Comparison of ENCODE assay signal across 1 cellular context in genomic region chr14:76947078-76947837, GRCh38.
TF ChIP-seq lines count a peak whose summit lies in the region.

No MANE protein-coding gene starts in this region.

TF ChIP-seq in HepG2, 621 proteins besides CTCF, POLR2A, EP300 and RAD21 (continued from another document and continues in another):
- TF ChIP-seq SKIL (CRISPR knock-in tag; IDR thresholded peaks at IDR 0.05; ENCODE audit: borderline replicate concordance): no peak
- no peak for TF ChIP-seq NFIB (CRISPR knock-in tag; IDR thresholded peaks at IDR 0.05; ENCODE audit: borderline replicate concordance)
- no peak for TF ChIP-seq ETV6 (CRISPR knock-in tag; conservative IDR thresholded peaks at IDR 0.05)
- TF ChIP-seq MAZ (IDR thresholded peaks at IDR 0.05; ENCODE audit: borderline replicate concordance, low read depth, low read length): no peak
- 0 out of 2 replicates have a peak, but pooled peaks have one; percentile 13 for TF ChIP-seq MAZ (CRISPR knock-in tag; IDR thresholded peaks at IDR 0.05; ENCODE audit: low read depth)
- TF ChIP-seq KDM1A (CRISPR knock-in tag; IDR thresholded peaks at IDR 0.05): no peak
- TF ChIP-seq FOXK1 (CRISPR knock-in tag; IDR thresholded peaks at IDR 0.05; ENCODE audit: borderline replicate concordance, low read depth): no peak
- TF ChIP-seq POLR2G (IDR thresholded peaks at IDR 0.05; ENCODE audit: low read depth, low read length): no peak
- no peak for TF ChIP-seq HMG20B (CRISPR knock-in tag; conservative IDR thresholded peaks at IDR 0.05)
- TF ChIP-seq SRSF9 (IDR thresholded peaks at IDR 0.05; ENCODE audit: borderline replicate concordance, insufficient read depth, low read depth, low read length, poor library complexity, severe bottlenecking): no peak
- TF ChIP-seq ZFP91 (CRISPR knock-in tag; IDR thresholded peaks at IDR 0.05; ENCODE audit: borderline replicate concordance): peak; percentile 51; the same call in 1 of the 2 replicates
- TF ChIP-seq, protein P1, sequence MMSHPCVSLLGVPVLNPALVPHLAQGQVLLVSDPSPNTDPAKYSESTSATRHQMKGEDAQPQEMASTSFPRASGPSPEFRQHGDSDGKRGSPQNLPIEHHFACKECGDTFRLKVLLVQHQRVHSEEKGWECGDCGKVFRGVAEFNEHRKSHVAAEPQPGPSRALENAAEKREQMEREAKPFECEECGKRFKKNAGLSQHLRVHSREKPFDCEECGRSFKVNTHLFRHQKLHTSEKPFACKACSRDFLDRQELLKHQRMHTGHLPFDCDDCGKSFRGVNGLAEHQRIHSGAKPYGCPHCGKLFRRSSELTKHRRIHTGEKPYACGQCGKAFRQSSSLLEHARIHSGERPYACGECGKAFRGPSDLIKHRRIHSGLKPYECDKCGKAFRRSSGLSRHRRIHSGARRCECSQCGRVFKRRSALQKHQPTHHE (CRISPR knock-in tag; IDR thresholded peaks at IDR 0.05; ENCODE audit: borderline replicate concordance): no peak
- no peak for TF ChIP-seq GFI1 (CRISPR knock-in tag; IDR thresholded peaks at IDR 0.05; ENCODE audit: borderline replicate concordance)
- TF ChIP-seq FOXC1 (CRISPR knock-in tag; IDR thresholded peaks at IDR 0.05; ENCODE audit: borderline replicate concordance): no peak
- no peak for TF ChIP-seq KDM5A (IDR thresholded peaks at IDR 0.05; ENCODE audit: borderline replicate concordance, low read length)
- TF ChIP-seq ZBTB1 (CRISPR knock-in tag; IDR thresholded peaks at IDR 0.05; ENCODE audit: borderline replicate concordance): no peak
- no peak for TF ChIP-seq HMGA1 (CRISPR knock-in tag; conservative IDR thresholded peaks at IDR 0.05)
- 0 out of 2 replicates have a peak, but pooled peaks have one; percentile 50 for TF ChIP-seq ZNF574 (CRISPR knock-in tag; IDR thresholded peaks at IDR 0.05)
- TF ChIP-seq ATM (IDR thresholded peaks at IDR 0.05; ENCODE audit: borderline replicate concordance): no peak
- TF ChIP-seq PITX1 (CRISPR knock-in tag; IDR thresholded peaks at IDR 0.05): no peak; the same call in 1 of the 2 replicates
- TF ChIP-seq ZNF816 (CRISPR knock-in tag; IDR thresholded peaks at IDR 0.05; ENCODE audit: borderline replicate concordance): no peak
- TF ChIP-seq, protein P2, sequence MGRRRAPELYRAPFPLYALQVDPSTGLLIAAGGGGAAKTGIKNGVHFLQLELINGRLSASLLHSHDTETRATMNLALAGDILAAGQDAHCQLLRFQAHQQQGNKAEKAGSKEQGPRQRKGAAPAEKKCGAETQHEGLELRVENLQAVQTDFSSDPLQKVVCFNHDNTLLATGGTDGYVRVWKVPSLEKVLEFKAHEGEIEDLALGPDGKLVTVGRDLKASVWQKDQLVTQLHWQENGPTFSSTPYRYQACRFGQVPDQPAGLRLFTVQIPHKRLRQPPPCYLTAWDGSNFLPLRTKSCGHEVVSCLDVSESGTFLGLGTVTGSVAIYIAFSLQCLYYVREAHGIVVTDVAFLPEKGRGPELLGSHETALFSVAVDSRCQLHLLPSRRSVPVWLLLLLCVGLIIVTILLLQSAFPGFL (CRISPR knock-in tag; IDR thresholded peaks at IDR 0.05): no peak
- TF ChIP-seq ZBTB38 (CRISPR knock-in tag; IDR thresholded peaks at IDR 0.05): peak; percentile 58; the same call in 1 of the 2 replicates
- no peak for TF ChIP-seq CHD2 (IDR thresholded peaks at IDR 0.05; ENCODE audit: low read depth, low read length)
- no peak for TF ChIP-seq SIN3B (IDR thresholded peaks at IDR 0.05; ENCODE audit: low read length)
- no peak for TF ChIP-seq ZNF230 (CRISPR knock-in tag; IDR thresholded peaks at IDR 0.05)
- no peak for TF ChIP-seq ZNF570 (CRISPR knock-in tag; IDR thresholded peaks at IDR 0.05; ENCODE audit: borderline replicate concordance)
- no peak for TF ChIP-seq DRAP1 (CRISPR knock-in tag; IDR thresholded peaks at IDR 0.05)
- TF ChIP-seq ZFP36L2 (CRISPR knock-in tag; IDR thresholded peaks at IDR 0.05): no peak
- no peak for TF ChIP-seq ARHGAP35 (CRISPR knock-in tag; IDR thresholded peaks at IDR 0.05; ENCODE audit: borderline replicate concordance)
- no peak for TF ChIP-seq ZNF253 (CRISPR knock-in tag; IDR thresholded peaks at IDR 0.05; ENCODE audit: borderline replicate concordance)
- 0 out of 2 replicates have a peak, but pooled peaks have one; percentile 59 for TF ChIP-seq ZNF274 (CRISPR knock-in tag; IDR thresholded peaks at IDR 0.05)
- TF ChIP-seq AGO1 (IDR thresholded peaks at IDR 0.05; ENCODE audit: low read depth, low read length, poor library complexity, severe bottlenecking): no peak
- TF ChIP-seq IRF1 (CRISPR knock-in tag; IDR thresholded peaks at IDR 0.05; ENCODE audit: low read depth): no peak
- no peak for TF ChIP-seq ZFAT (CRISPR knock-in tag; conservative IDR thresholded peaks at IDR 0.05)
- TF ChIP-seq SRSF4 (IDR thresholded peaks at IDR 0.05; ENCODE audit: low read depth, low read length, poor library complexity, severe bottlenecking): no peak
- no peak for TF ChIP-seq MBD4 (IDR thresholded peaks at IDR 0.05; ENCODE audit: borderline replicate concordance, low read length)
- peak; percentile 42; the same call in 1 of the 2 replicates for TF ChIP-seq HDAC2 (CRISPR knock-in tag; IDR thresholded peaks at IDR 0.05)
- no peak for TF ChIP-seq MIER3 (CRISPR knock-in tag; IDR thresholded peaks at IDR 0.05; ENCODE audit: borderline replicate concordance)
- no peak for TF ChIP-seq ZNF704 (CRISPR knock-in tag; IDR thresholded peaks at IDR 0.05; ENCODE audit: borderline replicate concordance)
- no peak for TF ChIP-seq GPN1 (CRISPR knock-in tag; IDR thresholded peaks at IDR 0.05; ENCODE audit: borderline replicate concordance)
- no peak for TF ChIP-seq PRPF4 (IDR thresholded peaks at IDR 0.05; ENCODE audit: low read depth, low read length, poor library complexity, severe bottlenecking)
- TF ChIP-seq TRIM22 (IDR thresholded peaks at IDR 0.05): no peak
- TF ChIP-seq, protein P3, sequence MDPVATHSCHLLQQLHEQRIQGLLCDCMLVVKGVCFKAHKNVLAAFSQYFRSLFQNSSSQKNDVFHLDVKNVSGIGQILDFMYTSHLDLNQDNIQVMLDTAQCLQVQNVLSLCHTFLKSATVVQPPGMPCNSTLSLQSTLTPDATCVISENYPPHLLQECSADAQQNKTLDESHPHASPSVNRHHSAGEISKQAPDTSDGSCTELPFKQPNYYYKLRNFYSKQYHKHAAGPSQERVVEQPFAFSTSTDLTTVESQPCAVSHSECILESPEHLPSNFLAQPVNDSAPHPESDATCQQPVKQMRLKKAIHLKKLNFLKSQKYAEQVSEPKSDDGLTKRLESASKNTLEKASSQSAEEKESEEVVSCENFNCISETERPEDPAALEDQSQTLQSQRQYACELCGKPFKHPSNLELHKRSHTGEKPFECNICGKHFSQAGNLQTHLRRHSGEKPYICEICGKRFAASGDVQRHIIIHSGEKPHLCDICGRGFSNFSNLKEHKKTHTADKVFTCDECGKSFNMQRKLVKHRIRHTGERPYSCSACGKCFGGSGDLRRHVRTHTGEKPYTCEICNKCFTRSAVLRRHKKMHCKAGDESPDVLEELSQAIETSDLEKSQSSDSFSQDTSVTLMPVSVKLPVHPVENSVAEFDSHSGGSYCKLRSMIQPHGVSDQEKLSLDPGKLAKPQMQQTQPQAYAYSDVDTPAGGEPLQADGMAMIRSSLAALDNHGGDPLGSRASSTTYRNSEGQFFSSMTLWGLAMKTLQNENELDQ (CRISPR knock-in tag; IDR thresholded peaks at IDR 0.05; ENCODE audit: borderline replicate concordance): no peak
- TF ChIP-seq ZNF878 (CRISPR knock-in tag; IDR thresholded peaks at IDR 0.05): no peak
- no peak for TF ChIP-seq CCAR2 (optimal IDR thresholded peaks at IDR 0.05; ENCODE audit: low read depth, low read length)
- no peak for TF ChIP-seq ZBTB42 (CRISPR knock-in tag; IDR thresholded peaks at IDR 0.05)
- no peak for TF ChIP-seq ZNF432 (CRISPR knock-in tag; IDR thresholded peaks at IDR 0.05; ENCODE audit: borderline replicate concordance)
- TF ChIP-seq IKZF4 (CRISPR knock-in tag; IDR thresholded peaks at IDR 0.05; ENCODE audit: borderline replicate concordance, low read depth, not compliant biosample characterization): peak; percentile 38
- no peak for TF ChIP-seq TAF1 (CRISPR knock-in tag; IDR thresholded peaks at IDR 0.05)
- TF ChIP-seq KMT2B (CRISPR knock-in tag; IDR thresholded peaks at IDR 0.05): no peak
- no peak for TF ChIP-seq TBX2 (CRISPR knock-in tag; IDR thresholded peaks at IDR 0.05; ENCODE audit: borderline replicate concordance)
- no peak for TF ChIP-seq MXD1 (CRISPR knock-in tag; IDR thresholded peaks at IDR 0.05)
- TF ChIP-seq JUN (CRISPR knock-in tag; IDR thresholded peaks at IDR 0.05): no peak
- TF ChIP-seq ZC3H4 (CRISPR knock-in tag; IDR thresholded peaks at IDR 0.05; ENCODE audit: borderline replicate concordance): no peak
- TF ChIP-seq BRCA1 (CRISPR knock-in tag; IDR thresholded peaks at IDR 0.05): no peak
- peak; percentile 91 for TF ChIP-seq HNRNPL (IDR thresholded peaks at IDR 0.05; ENCODE audit: low read depth, low read length)
